8 cellular contexts compared by ENCODE assay signal in genomic region chr9:136685792-136686533, GRCh38. TPM values are rescaled to one million over a fixed set of nuclear protein-coding genes. Genes with fewer than 3 reads are reported as not detected.
DNase-seq lines count a peak whose midpoint lies in the region; ATAC-seq and TF ChIP-seq lines count a peak whose summit lies in the region.

No MANE protein-coding gene starts in this region.

- peaks cover 87% of the 10 kb centered on the region for H3K4me1 ChIP-seq in BLaER1
- no peaks in the 10 kb centered on the region for H3K4me1 ChIP-seq in MM.1S (ENCODE audit: low read length)

- H3K9ac ChIP-seq in BLaER1, result peak overlapping the region; percentile 93
- no peak overlapping the region for H3K9ac ChIP-seq in MM.1S (ENCODE audit: low read length)

- H3K27ac ChIP-seq in BLaER1, result peak overlapping the region; percentile 94
- no peak overlapping the region for H3K27ac ChIP-seq in MM.1S (ENCODE audit: low read length)
- H3K27ac ChIP-seq in dorsolateral prefrontal cortex, result peak overlapping the region in 15 of 59 donors; percentile 10 to 86 (median 68)

- H3F3A ChIP-seq in MM.1S (ENCODE audit: insufficient read depth, low read length), result no peaks in the 10 kb centered on the region

- H3K9me3 Mint-ChIP-seq in naive B cell, result no peaks in the 10 kb centered on the region

- H3K4me3 ChIP-seq in BLaER1, result peak overlapping the region; percentile 94
- peak overlapping the region; percentile 57; the same call in 1 of the 2 replicates for H3K4me3 ChIP-seq in MM.1S (ENCODE audit: low read length)
- H3K4me3 ChIP-seq in dorsolateral prefrontal cortex, result peak overlapping the region; percentile 36 to 79 (median 68)

- TF ChIP-seq CTCF in MM.1S (IDR thresholded peaks at IDR 0.05; ENCODE audit: low read length) (no peak), dorsolateral prefrontal cortex (IDR thresholded peaks at IDR 0.05 in 54 of 56, conservative IDR thresholded peaks at IDR 0.05 in 2 of 56; ENCODE audit: low read depth in 1 of 56, partially characterized antibody in 56 of 56) (no peak)

- peak overlapping the region; percentile 77 to 93 (median 84) for H3K4me3 Mint-ChIP-seq in naive B cell

- H3K4me2 ChIP-seq in BLaER1 (peak overlapping the region; percentile 100), MM.1S (ENCODE audit: low read depth, low read length) (peak overlapping the region; percentile 79; the same call in 1 of the 2 replicates)

- H3K36me3 Mint-ChIP-seq in naive B cell, result no peaks in the 10 kb centered on the region

- intact Hi-C loops in dorsolateral prefrontal cortex (cut with DNase I), result no loop called here

- peaks cover 55% of the 10 kb centered on the region for H4K20me1 ChIP-seq in BLaER1
- H4K20me1 ChIP-seq in MM.1S (ENCODE audit: insufficient read depth, low read length), result no peaks in the 10 kb centered on the region

- no peaks in the 10 kb centered on the region for H3K27me3 Mint-ChIP-seq in naive B cell

- H3K27me3 ChIP-seq in BLaER1 (no peaks in the 10 kb centered on the region), MM.1S (replicated peaks; ENCODE audit: insufficient read depth, low read length) (peaks cover 91% of the 10 kb centered on the region), dorsolateral prefrontal cortex (peaks cover 0 to 36% (median 0%) of the 10 kb centered on the region in 45 donors)

- H2AFZ ChIP-seq in MM.1S (ENCODE audit: low read length), result no peak overlapping the region

- DNase-seq in MM.1S (no peak), dorsolateral prefrontal cortex (no peak), naive B cell (no peak), SIG-M5 (lab: John Stamatoyannopoulos, UW) (no peak)
- no peak for DNase-seq in stimulated activated CD4-positive, alpha-beta T cell treated with anti-CD3 and anti-CD28 coated beads, Interleukin-4, amount 100 ng/mL, for 24 hours
- no peak for DNase-seq in effector CD8-positive, alpha-beta T cell (lab: John Stamatoyannopoulos, UW)

- H3K27ac Mint-ChIP-seq in naive B cell, result peak overlapping the region in 3 of 6 donors; percentile 14 to 79 (median 74)

- H3K36me3 ChIP-seq in BLaER1 (peaks cover 20% of the 10 kb centered on the region), MM.1S (replicated peaks; ENCODE audit: insufficient read depth, low read length) (no peaks in the 10 kb centered on the region)

- H3K79me2 ChIP-seq in MM.1S (ENCODE audit: low read length), result no peaks in the 10 kb centered on the region

- no peaks in the 10 kb centered on the region for H3K9me2 ChIP-seq in MM.1S (replicated peaks; ENCODE audit: insufficient read depth, low read length)

- H3K9me3 ChIP-seq in BLaER1 (no peaks in the 10 kb centered on the region), MM.1S (replicated peaks; ENCODE audit: insufficient read depth, low read length) (no peaks in the 10 kb centered on the region)

- ATAC-seq in naive B cell (ENCODE audit: low read depth in 2 of 2) (no peak), GM21786 (IDR thresholded peaks at IDR 0.05; ENCODE audit: unreplicated experiment) (no peak)

- peaks cover 10 to 13% (median 11%) of the 10 kb centered on the region in 3 donors for H3K4me1 Mint-ChIP-seq in naive B cell

RNA-seq across cellular contexts. Expression of gene AGPAT2, which starts 1.3 kb away (rescaled TPM):
- total RNA-seq in dorsolateral prefrontal cortex, result 10 to 100 TPM in 91 of 120 experiments, 1 to 10 TPM in 29; 4.1 to 18.0 (median 11.6) TPM
- 10 to 100 TPM; 36.1 to 59.9 (median 48.0) TPM for polyA plus RNA-seq in naive B cell (ENCODE audit: low read depth in 6 of 6)

RNA-seq across cellular contexts. Expression of gene EGFL7, which starts 23.2 kb away (rescaled TPM):
- total RNA-seq in dorsolateral prefrontal cortex, result 100 to 1,000 TPM in 13 of 120 experiments, 10 to 100 TPM in 107; 43.0 to 145 (median 80.4) TPM
- polyA plus RNA-seq in naive B cell (ENCODE audit: low read depth in 6 of 6), result under 1 TPM in 2 of 6 donors, not detected in 4; 0.33 TPM

RNA-seq across cellular contexts. Expression of gene DIPK1B, which starts 26.4 kb away (rescaled TPM):
- 10 to 100 TPM; 12.6 to 48.9 (median 34.9) TPM for total RNA-seq in dorsolateral prefrontal cortex
- polyA plus RNA-seq in naive B cell (ENCODE audit: low read depth in 6 of 6), result 10 to 100 TPM in 4 of 6 donors, 1 to 10 TPM in 1, under 1 TPM in 1; 0.91 to 71.6 (median 15.1) TPM

RNA-seq across cellular contexts. Expression of gene LCN10, which starts 56.8 kb away (rescaled TPM):
- 1 to 10 TPM in 76 of 120 experiments, under 1 TPM in 39, not detected in 5; 0.14 to 8.5 (median 1.5) TPM for total RNA-seq in dorsolateral prefrontal cortex
- polyA plus RNA-seq in naive B cell (ENCODE audit: low read depth in 6 of 6), result 10 to 100 TPM; 46.1 to 86.0 (median 65.3) TPM
